In the genomic region with DNA sequence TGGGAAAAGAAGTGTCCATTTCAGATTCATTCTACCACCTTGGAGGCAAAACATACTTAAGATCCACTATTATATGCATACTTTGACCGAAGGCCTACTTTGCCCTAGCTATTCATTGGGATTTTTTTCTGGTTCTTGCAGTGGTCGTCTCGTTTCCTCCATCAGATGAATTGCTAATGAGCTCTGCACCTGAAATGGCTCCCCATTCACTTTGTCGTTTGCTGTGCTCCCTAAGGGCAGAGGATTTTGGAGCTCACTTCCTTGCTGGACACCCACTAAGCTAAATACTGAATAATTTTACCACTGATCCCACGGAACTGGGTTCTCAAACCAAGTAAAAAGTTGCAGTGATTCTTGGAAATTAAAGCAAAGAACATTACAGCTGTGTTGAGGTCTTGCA, we compare ENCODE assay signal across 8 cellular contexts. TPM values are rescaled to one million over a fixed set of nuclear protein-coding genes. Genes with fewer than 3 reads are reported as not detected.
DNase-seq lines count a peak whose midpoint lies in the region; ATAC-seq and TF ChIP-seq lines count a peak whose summit lies in the region.

No MANE protein-coding gene starts in this region.

- H2AFZ ChIP-seq in GM23248 (no peak overlapping the region), SU-DHL-6 (ENCODE audit: low read depth, low read length, severe bottlenecking) (no peak overlapping the region)

- H4K20me1 ChIP-seq in GM23248 (ENCODE audit: insufficient read depth) (0 out of 2 replicates have a peak, but pooled peaks cover 3% of the 10 kb centered on the region), SU-DHL-6 (ENCODE audit: low read depth, low read length) (peaks cover 12% of the 10 kb centered on the region; the same call in 1 of the 2 replicates)

- TF ChIP-seq EP300 in sigmoid colon (IDR thresholded peaks at IDR 0.05) = no peak

- H3K4me2 ChIP-seq in GM23248 (ENCODE audit: unreplicated experiment) (peak overlapping the region; percentile 96), SU-DHL-6 (ENCODE audit: low read depth, low read length, poor library complexity, severe bottlenecking) (peak overlapping the region; percentile 83)

- H3K9ac ChIP-seq in GM23248 (peak overlapping the region; percentile 96), SU-DHL-6 (ENCODE audit: low read length) (peak overlapping the region; percentile 98)

- TF ChIP-seq CTCF in SU-DHL-6 (IDR thresholded peaks at IDR 0.05; ENCODE audit: insufficient read depth, low read length, poor library complexity, severe bottlenecking) = no peak
- TF ChIP-seq CTCF in fibroblast of pulmonary artery (IDR thresholded peaks at IDR 0.05; ENCODE audit: low read length, missing control alignments) = no peak
- TF ChIP-seq CTCF in sigmoid colon (IDR thresholded peaks at IDR 0.05) = no peak
- no peak for TF ChIP-seq CTCF in GM10266 (IDR thresholded peaks at IDR 0.05; ENCODE audit: control insufficient read depth, insufficient read depth, low read depth, missing control alignments)

- no peak for ATAC-seq in left lobe of liver

- H3K4me1 ChIP-seq in GM23248 (ENCODE audit: insufficient read depth) (peaks cover 44% of the 10 kb centered on the region), sigmoid colon (peaks cover 0 to 38% (median 34%) of the 10 kb centered on the region in 4 donors)

- H3K9me3 ChIP-seq in GM23248 (ENCODE audit: low read depth) (no peaks in the 10 kb centered on the region), SU-DHL-6 (ENCODE audit: insufficient read depth, low read length) (no peaks in the 10 kb centered on the region; the same call in 1 of the 2 replicates), sigmoid colon (no peaks in the 10 kb centered on the region)

- peaks cover 59% of the 10 kb centered on the region for H3F3A ChIP-seq in GM23248 (ENCODE audit: insufficient read depth)
- peaks cover 23% of the 10 kb centered on the region for H3F3A ChIP-seq in SU-DHL-6 (ENCODE audit: insufficient read depth)

- in situ Hi-C loops in GM23248 (cut with MboI) = no loop called here

- H3K9me2 ChIP-seq in GM23248 (ENCODE audit: insufficient read depth) = no peaks in the 10 kb centered on the region
- no peaks in the 10 kb centered on the region for H3K9me2 ChIP-seq in SU-DHL-6 (replicated peaks; ENCODE audit: insufficient read depth, low read length)

- H3K36me3 ChIP-seq in GM23248 (ENCODE audit: low read depth) (no peaks in the 10 kb centered on the region), SU-DHL-6 (ENCODE audit: low read length) (no peaks in the 10 kb centered on the region), sigmoid colon (no peaks in the 10 kb centered on the region)

- peak overlapping the region; percentile 77 for H3K27ac ChIP-seq in GM23248
- H3K27ac ChIP-seq in SU-DHL-6 (ENCODE audit: low read depth, low read length) = peak overlapping the region; percentile 97; the same call in 1 of the 2 replicates
- peak overlapping the region; percentile 95 to 98 (median 96) for H3K27ac ChIP-seq in sigmoid colon

- 0 to 5% methylated on average over 5 of the region's 5 CpGs for WGBS in GM23248 (ENCODE audit: low coverage in 1 of 2, low lambda C conversion rate in 2 of 2, missing lambda C conversion rate in 2 of 2), 2 experiments
- WGBS in sigmoid colon, 2 donors = 7 to 12% methylated on average over 5 of the region's 5 CpGs

- DNase-seq in GM23248 (no peak), fibroblast of pulmonary artery (ENCODE audit: low read depth) (no peak), sigmoid colon (no peak), NCI-H2029 (lab: John Stamatoyannopoulos, UW) (no peak), left lobe of liver (ENCODE audit: low spot score) (no peak), NCI-H2196 (lab: John Stamatoyannopoulos, UW; ENCODE audit: unreplicated experiment) (no peak), GM10266 (ENCODE audit: extremely low spot score) (no peak)

- H3K27me3 ChIP-seq in GM23248 (replicated peaks; ENCODE audit: insufficient read depth) = no peaks in the 10 kb centered on the region
- no peaks in the 10 kb centered on the region for H3K27me3 ChIP-seq in SU-DHL-6 (ENCODE audit: low read length)
- no peaks in the 10 kb centered on the region for H3K27me3 ChIP-seq in sigmoid colon

- no peak for TF ChIP-seq POLR2A in sigmoid colon (IDR thresholded peaks at IDR 0.05)

- intact Hi-C loops in sigmoid colon (cut with DNase I) = no loop called here

- peak overlapping the region; percentile 90 for H3K4me3 ChIP-seq in GM23248
- H3K4me3 ChIP-seq in SU-DHL-6 (ENCODE audit: insufficient read depth, low read length, poor library complexity, severe bottlenecking) = peak overlapping the region; percentile 100
- peak overlapping the region; percentile 91 for H3K4me3 ChIP-seq in fibroblast of pulmonary artery (replicated peaks; ENCODE audit: low read depth, low read length)
- H3K4me3 ChIP-seq in sigmoid colon = peak overlapping the region; percentile 61 to 91 (median 88)

- H3K79me2 ChIP-seq in GM23248 (ENCODE audit: insufficient read depth) (peaks cover 63% of the 10 kb centered on the region), SU-DHL-6 (ENCODE audit: insufficient read depth, low read length) (peaks cover 62% of the 10 kb centered on the region)

RNA-seq across cellular contexts. Expression of gene KDM3B, which starts 1.9 kb away (rescaled TPM):
- total RNA-seq in GM23248 (2014; rRNA removed; shearing (Covaris generic)) = 26.8 and 28.3 TPM in 2 replicates
- 9.8 and 12.6 TPM in 2 replicates for polyA plus RNA-seq in GM23248 (2016; fragmentation: Nextera tagmentation; extraction: Ambion mirVana)
- 10 to 100 TPM; 54.8 to 69.6 (median 55.8) TPM for total RNA-seq in sigmoid colon
- polyA plus RNA-seq in sigmoid colon = 10 to 100 TPM; 16.2 to 32.2 (median 17.8) TPM
- total RNA-seq in left lobe of liver = 16.3 TPM

RNA-seq across cellular contexts. Expression of gene FAM53C, which starts 16.3 kb away (rescaled TPM):
- 26.8 and 34.8 TPM in 2 replicates for total RNA-seq in GM23248 (2014; rRNA removed; shearing (Covaris generic))
- polyA plus RNA-seq in GM23248 (2016; fragmentation: Nextera tagmentation; extraction: Ambion mirVana) (25.5 and 26.7 TPM in 2 replicates), sigmoid colon (10 to 100 TPM in 2 of 3 donors, 1 to 10 TPM in 1; 6.0 to 12.8 (median 10.6) TPM)
- total RNA-seq in sigmoid colon (10 to 100 TPM; 26.8 to 28.5 (median 27.7) TPM), left lobe of liver (10.4 TPM)

RNA-seq across cellular contexts. Expression of gene CDC25C, which starts 22.8 kb away (rescaled TPM):
- 4.5 and 5.9 TPM in 2 replicates for total RNA-seq in GM23248 (2014; rRNA removed; shearing (Covaris generic))
- polyA plus RNA-seq in GM23248 (2016; fragmentation: Nextera tagmentation; extraction: Ambion mirVana) = 2.9 and 4.4 TPM in 2 replicates
- total RNA-seq in sigmoid colon = under 1 TPM in 1 of 4 donors, not detected in 3; 0.27 TPM
- polyA plus RNA-seq in sigmoid colon = 1 to 10 TPM in 2 of 3 donors, under 1 TPM in 1; 0.60 to 5.9 (median 2.8) TPM
- total RNA-seq in left lobe of liver = not detected
